Comparison of ENCODE assay signal across 1 cellular context in genomic region chr6:98839788-98840361, GRCh38.
TF ChIP-seq lines count a peak whose summit lies in the region.

No MANE protein-coding gene starts in this region.

TF ChIP-seq in GM12878, 131 proteins besides CTCF, POLR2A, EP300 and RAD21:
- no peak for TF ChIP-seq ZBTB33 (IDR thresholded peaks at IDR 0.05)
- TF ChIP-seq GATAD2B (conservative IDR thresholded peaks at IDR 0.05; ENCODE audit: low read depth) = no peak
- no peak for TF ChIP-seq USF2 (IDR thresholded peaks at IDR 0.05; ENCODE audit: borderline replicate concordance, low read depth, low read length)
- no peak for TF ChIP-seq LARP7 (IDR thresholded peaks at IDR 0.05)
- no peak for TF ChIP-seq SMC3 (IDR thresholded peaks at IDR 0.05; ENCODE audit: borderline replicate concordance, low read length)
- TF ChIP-seq HDGF (IDR thresholded peaks at IDR 0.05) = no peak
- TF ChIP-seq SKIL (IDR thresholded peaks at IDR 0.05; ENCODE audit: low read depth, poor library complexity, severe bottlenecking) = no peak
- TF ChIP-seq NR2C1 (IDR thresholded peaks at IDR 0.05) = no peak
- TF ChIP-seq RELB (IDR thresholded peaks at IDR 0.05; ENCODE audit: low read depth) = no peak
- no peak for TF ChIP-seq SIN3A (IDR thresholded peaks at IDR 0.05; ENCODE audit: low read depth, low read length)
- TF ChIP-seq SREBF2 (IDR thresholded peaks at IDR 0.05; ENCODE audit: low read length) = no peak
- no peak for TF ChIP-seq BCL11A (IDR thresholded peaks at IDR 0.05; ENCODE audit: low read depth, low read length)
- no peak for TF ChIP-seq TAF1 (IDR thresholded peaks at IDR 0.05; ENCODE audit: borderline replicate concordance, low read depth, low read length)
- TF ChIP-seq POLR2AphosphoS2 (IDR thresholded peaks at IDR 0.05; ENCODE audit: low read depth, low read length) = no peak
- no peak for TF ChIP-seq YBX1 (IDR thresholded peaks at IDR 0.05)
